8 cellular contexts compared by ENCODE assay signal in the genomic region with DNA sequence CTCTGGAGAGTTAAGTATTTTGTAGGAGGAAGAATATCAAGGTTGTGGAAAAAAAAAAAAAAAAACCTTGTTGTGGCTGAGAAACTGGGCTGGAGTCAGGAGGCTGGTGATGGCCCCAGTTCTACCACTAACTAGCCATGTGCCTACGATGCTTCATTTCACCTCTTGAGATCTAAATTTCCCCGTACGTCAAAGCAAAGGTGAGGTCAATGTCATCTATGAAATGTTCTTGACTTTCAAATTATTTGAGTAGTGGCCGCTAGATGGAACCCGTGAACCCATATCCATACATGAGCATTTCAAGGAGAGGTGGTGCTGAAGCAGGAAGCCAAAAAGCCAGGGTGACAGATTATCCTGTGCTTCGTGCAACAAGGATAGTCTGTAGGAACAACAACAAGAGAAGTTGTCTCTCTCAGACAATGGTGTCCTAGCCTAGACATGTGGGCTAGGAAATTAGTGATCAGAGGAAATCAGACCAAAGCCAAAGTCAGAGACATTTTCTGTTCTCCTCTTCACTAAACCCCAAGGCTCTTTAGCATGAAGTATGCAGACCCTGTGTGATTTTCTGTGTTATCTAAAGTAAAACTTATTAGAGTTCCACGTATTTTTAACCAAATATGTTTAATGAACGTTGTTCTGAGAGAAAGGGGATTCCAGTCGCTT.
DNase-seq lines count a peak whose midpoint lies in the region; TF ChIP-seq lines count a peak whose summit lies in the region.

No MANE protein-coding gene starts in this region.

- no peaks in the 10 kb centered on the region for H3K9me3 ChIP-seq in OCI-LY3 (ENCODE audit: insufficient read depth, low read length)

- H3K27me3 ChIP-seq in OCI-LY3 (ENCODE audit: low read depth, low read length): peaks cover 15% of the 10 kb centered on the region

- no peaks in the 10 kb centered on the region for H4K20me1 ChIP-seq in OCI-LY3 (ENCODE audit: insufficient read depth, low read length)

- H3K4me3 ChIP-seq in OCI-LY3 (ENCODE audit: low read length): no peak overlapping the region

- H3K9ac ChIP-seq in OCI-LY3 (ENCODE audit: low read length): no peak overlapping the region

- in situ Hi-C loops in KBM-7 (cut with MboI; ENCODE audit: low pct_unique_long_range_greater_than_20kb, low sequenced_read_pairs): loop anchor here (25.0 kb wide), 1 partner anchor 783 kb away; no protein-coding TSS in a partner anchor

- H3K36me3 ChIP-seq in OCI-LY3 (replicated peaks; ENCODE audit: low read depth, low read length): no peaks in the 10 kb centered on the region

- no peak overlapping the region for H3K27ac ChIP-seq in OCI-LY3 (ENCODE audit: low read length)

- H3K79me2 ChIP-seq in OCI-LY3 (ENCODE audit: low read length): no peaks in the 10 kb centered on the region

- H3K4me2 ChIP-seq in OCI-LY3 (ENCODE audit: low read length): peak overlapping the region; percentile 61

- TF ChIP-seq CTCF in GM20000 (IDR thresholded peaks at IDR 0.05; ENCODE audit: extremely low read depth, missing control alignments): peak; percentile 33
- TF ChIP-seq CTCF in OCI-LY3 (IDR thresholded peaks at IDR 0.05; ENCODE audit: low read depth, low read length): peak; percentile 73

- H3K4me1 ChIP-seq in OCI-LY3 (ENCODE audit: low read length): peaks cover 27% of the 10 kb centered on the region

- peak; percentile 37 for DNase-seq in DMS153 treated with DMSO at 0.1 percent for 48 hours (lab: John Stamatoyannopoulos, UW; ENCODE audit: unreplicated experiment)
- DNase-seq in GM20000 (ENCODE audit: low spot score): peak; percentile 85
- peak; percentile 79 for DNase-seq in KBM-7
- DNase-seq in activated naive CD4-positive, alpha-beta T cell treated with anti-CD3 and anti-CD28 coated beads, Interleukin-2, amount 50 U/mL, for 16 hours: peak; percentile 47
- peak; percentile 72 for DNase-seq in glomerular visceral epithelial cell (ENCODE audit: extremely low spot score)
- DNase-seq in renal cortical epithelial cell (ENCODE audit: low read depth): peak; percentile 68
- no peak for DNase-seq in mesenteric fat pad (ENCODE audit: low spot score)

- no peak overlapping the region for H2AFZ ChIP-seq in OCI-LY3 (ENCODE audit: low read depth, low read length)
